Comparison of ENCODE assay signal across 9 cellular contexts in the genomic region with DNA sequence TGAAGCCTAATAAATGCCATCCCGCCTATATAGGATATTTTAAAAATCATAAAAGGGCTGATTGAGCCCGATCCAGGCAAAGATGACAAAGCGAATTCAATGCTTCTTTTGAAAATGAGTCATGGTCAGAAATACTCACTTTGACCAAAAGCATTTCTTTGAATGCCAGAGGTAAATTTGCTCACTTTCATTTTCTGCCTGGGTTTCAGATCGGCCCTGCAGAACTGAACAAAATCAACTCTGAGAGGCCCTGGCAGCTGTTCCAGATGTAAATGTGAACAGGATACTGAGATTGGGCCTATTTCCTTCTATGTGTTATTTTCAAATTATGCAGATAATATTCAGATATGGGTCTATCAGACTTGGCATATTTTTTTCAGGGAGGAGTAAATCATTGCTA.
DNase-seq lines count a peak whose midpoint lies in the region; ATAC-seq, FAIRE-seq and TF ChIP-seq lines count a peak whose summit lies in the region.
"Had no signal": no experiment of that assay in that cellular context is flagged by ENCODE, and none has a peak within 500 bp of the region (broad histone marks: within the 10 kb centered on the region; RNA-seq: fewer than 3 reads in every experiment).

No MANE protein-coding gene starts in this region.

- H3K9me3 Mint-ChIP-seq in Caco-2 (ENCODE audit: unreplicated experiment) = no peaks in the 10 kb centered on the region

- H3F3A ChIP-seq in SK-N-SH (replicated peaks; ENCODE audit: insufficient read depth) = peaks cover 13% of the 10 kb centered on the region

- H4K20me1 ChIP-seq in SK-N-SH (ENCODE audit: insufficient read depth) = no peaks in the 10 kb centered on the region

- TF ChIP-seq EP300 in SK-N-SH (IDR thresholded peaks at IDR 0.05; ENCODE audit: borderline replicate concordance in 1 of 2, low read depth in 1 of 2, low read length in 1 of 2) = peak in 1 of 2 experiments; percentile 22; a peak in 1 of 4 replicates

- peak overlapping the region; percentile 58 to 70; a peak in 3 of 4 replicates for H3K27ac ChIP-seq in SK-N-SH (ENCODE audit: low read depth in 2 of 2, low read length in 1 of 2)
- H3K27ac ChIP-seq in lower lobe of right lung = peak overlapping the region; percentile 0
- H3K27ac ChIP-seq in kidney (ENCODE audit: low read depth in 2 of 2, low read length in 2 of 2) = no peak overlapping the region
- H3K27ac ChIP-seq: 22Rv1 had no signal

- H3K9me2 ChIP-seq in SK-N-SH = no peaks in the 10 kb centered on the region

- H3K4me3 Mint-ChIP-seq in Caco-2 (ENCODE audit: unreplicated experiment) = no peak overlapping the region

- H3K36me3 ChIP-seq in SK-N-SH (replicated peaks in 1 of 2; ENCODE audit: control insufficient read depth in 1 of 2, insufficient read depth in 2 of 2, low read length in 1 of 2) = no peaks in the 10 kb centered on the region
- H3K36me3 ChIP-seq in lower lobe of right lung = no peaks in the 10 kb centered on the region
- no peaks in the 10 kb centered on the region for H3K36me3 ChIP-seq in kidney (ENCODE audit: control insufficient read depth in 1 of 2, insufficient read depth in 2 of 2, low read length in 2 of 2)
- no peaks in the 10 kb centered on the region for H3K36me3 ChIP-seq in Caco-2 (ENCODE audit: control insufficient read depth, insufficient read depth, low read length)

- TF ChIP-seq RAD21 in SK-N-SH (IDR thresholded peaks at IDR 0.05; ENCODE audit: low read length) = no peak

- CTCF ChIA-PET in SK-N-SH (lab: Yijun Ruan, JAX) = interaction anchor here (1.3 kb wide), 1 partner anchor 54 kb away, joined by 3 read pairs; no protein-coding TSS in a partner anchor
- CTCF ChIA-PET in Caco-2 (lab: Charles Lee) = no interaction called here

- H3K4me1 ChIP-seq in SK-N-SH (ENCODE audit: control insufficient read depth in 1 of 2, insufficient read depth in 2 of 2, low read depth in 1 of 2, low read length in 1 of 2) (peaks cover 4 to 17% of the 10 kb centered on the region in 2 experiments), lower lobe of right lung (peaks cover 12% of the 10 kb centered on the region), kidney (ENCODE audit: control insufficient read depth in 1 of 2, insufficient read depth in 1 of 2, low read depth in 1 of 2, low read length in 2 of 2) (peaks cover 3 to 8% of the 10 kb centered on the region in 2 donors), Caco-2 (peaks cover 10% of the 10 kb centered on the region)

- no peaks in the 10 kb centered on the region for H3K9me3 ChIP-seq in SK-N-SH
- no peaks in the 10 kb centered on the region for H3K9me3 ChIP-seq in lower lobe of right lung
- H3K9me3 ChIP-seq in kidney (ENCODE audit: control insufficient read depth in 1 of 2, low read length in 2 of 2) = no peaks in the 10 kb centered on the region
- no peaks in the 10 kb centered on the region for H3K9me3 ChIP-seq in Caco-2

- H3K36me3 Mint-ChIP-seq in Caco-2 (ENCODE audit: insufficient read depth, unreplicated experiment) = no peaks in the 10 kb centered on the region

- peak overlapping the region; percentile 65 for H3K4me2 ChIP-seq in SK-N-SH

- no peaks in the 10 kb centered on the region for H3K27me3 ChIP-seq in SK-N-SH (ENCODE audit: insufficient read depth)
- no peaks in the 10 kb centered on the region for H3K27me3 ChIP-seq in lower lobe of right lung (ENCODE audit: low read depth)
- H3K27me3 ChIP-seq in Caco-2 (replicated peaks; ENCODE audit: control insufficient read depth, insufficient read depth, low read length) = no peaks in the 10 kb centered on the region

- TF ChIP-seq CTCF in SK-N-SH (IDR thresholded peaks at IDR 0.05) (no peak), lower lobe of right lung (IDR thresholded peaks at IDR 0.05) (no peak), kidney (IDR thresholded peaks at IDR 0.05; ENCODE audit: borderline replicate concordance, extremely low read depth, insufficient read depth) (no peak), Caco-2 (IDR thresholded peaks at IDR 0.05; ENCODE audit: insufficient read depth in 1 of 2, low read depth in 1 of 2, low read length in 1 of 2, severe bottlenecking in 1 of 2, unreplicated experiment in 1 of 2) (no peak)

- H3K4me3 ChIP-seq in SK-N-SH (ENCODE audit: low read depth in 2 of 2, low read length in 1 of 2) (no peak overlapping the region), lower lobe of right lung (no peak overlapping the region), kidney (ENCODE audit: low read length in 2 of 2) (no peak overlapping the region), Caco-2 (ENCODE audit: low read depth, low read length) (no peak overlapping the region)

- no peaks in the 10 kb centered on the region for H3K79me2 ChIP-seq in SK-N-SH (ENCODE audit: insufficient read depth)

- peak; percentile 23 for DNase-seq in DMS53 (lab: John Stamatoyannopoulos, UW)
- no peak for DNase-seq in DMS53 treated with DMSO at 0.1 percent for 48 hours (lab: John Stamatoyannopoulos, UW; ENCODE audit: unreplicated experiment)
- no peak for DNase-seq in SK-N-SH
- DNase-seq in lower lobe of right lung = no peak
- no peak for DNase-seq in kidney
- DNase-seq in Caco-2 = no peak
- DNase-seq in inferior parietal cortex (ENCODE audit: extremely low spot score) = no peak

- H3K27me3 Mint-ChIP-seq in Caco-2 (ENCODE audit: insufficient read depth, unreplicated experiment) = no peaks in the 10 kb centered on the region

- H2AFZ ChIP-seq in SK-N-SH (ENCODE audit: low read depth) = peak overlapping the region; percentile 75; the same call in 1 of the 2 replicates

- peak overlapping the region; percentile 14; the same call in 1 of the 2 replicates for H3K9ac ChIP-seq in SK-N-SH
- H3K9ac ChIP-seq in kidney (ENCODE audit: low read length in 2 of 2) = no peak overlapping the region

- peaks cover 2% of the 10 kb centered on the region for H3K4me1 Mint-ChIP-seq in Caco-2 (ENCODE audit: low read depth, unreplicated experiment)

- FAIRE-seq in kidney (lab: Jason Lieb, UNC) = no peak

- BruUV-seq in Caco-2 (replicated peaks; lab: Mats Ljungman, UMichigan) = no TSS peak

- no peak overlapping the region for H3K27ac Mint-ChIP-seq in Caco-2 (ENCODE audit: unreplicated experiment)

- ATAC-seq in HG02870 (IDR thresholded peaks at IDR 0.05; ENCODE audit: unreplicated experiment) (peak; percentile 99), lower lobe of right lung (peak in 1 of 2 donors; percentile 28)

- POLR2A ChIA-PET in SK-N-SH (lab: Yijun Ruan, JAX) = no interaction called here
- POLR2A ChIA-PET in Caco-2 (lab: Charles Lee) = no interaction called here

- WGBS in SK-N-SH (ENCODE audit: low lambda C conversion rate) = 8% methylated on average over 4 of the region's 4 CpGs

- intact Hi-C loops in lower lobe of right lung (cut with DNase I) = no loop called here
- intact Hi-C loops in kidney (cut with DNase I) = no loop called here
- intact Hi-C loops in Caco-2 (cut with micrococcal nuclease; ENCODE audit: unreplicated experiment) = no loop called here

TF ChIP-seq in SK-N-SH, 30 proteins besides CTCF, POLR2A, EP300 and RAD21:
- no peak for TF ChIP-seq MXI1 (IDR thresholded peaks at IDR 0.05; ENCODE audit: low read depth, low read length)
- TF ChIP-seq JUND (IDR thresholded peaks at IDR 0.05) = peak; percentile 74
- TF ChIP-seq TEAD4 (IDR thresholded peaks at IDR 0.05; ENCODE audit: borderline replicate concordance, insufficient read depth) = 0 out of 2 replicates have a peak, but pooled peaks have one; percentile 25
- TF ChIP-seq FOSL2 (IDR thresholded peaks at IDR 0.05; ENCODE audit: borderline replicate concordance, low read depth) = peak; percentile 74; the same call in 1 of the 2 replicates
- peak; percentile 67 for TF ChIP-seq TCF12 (IDR thresholded peaks at IDR 0.05)
- 0 out of 2 replicates have a peak, but pooled peaks have one; percentile 21 for TF ChIP-seq NFIC (IDR thresholded peaks at IDR 0.05; ENCODE audit: borderline replicate concordance)
- TF ChIP-seq, protein P1, sequence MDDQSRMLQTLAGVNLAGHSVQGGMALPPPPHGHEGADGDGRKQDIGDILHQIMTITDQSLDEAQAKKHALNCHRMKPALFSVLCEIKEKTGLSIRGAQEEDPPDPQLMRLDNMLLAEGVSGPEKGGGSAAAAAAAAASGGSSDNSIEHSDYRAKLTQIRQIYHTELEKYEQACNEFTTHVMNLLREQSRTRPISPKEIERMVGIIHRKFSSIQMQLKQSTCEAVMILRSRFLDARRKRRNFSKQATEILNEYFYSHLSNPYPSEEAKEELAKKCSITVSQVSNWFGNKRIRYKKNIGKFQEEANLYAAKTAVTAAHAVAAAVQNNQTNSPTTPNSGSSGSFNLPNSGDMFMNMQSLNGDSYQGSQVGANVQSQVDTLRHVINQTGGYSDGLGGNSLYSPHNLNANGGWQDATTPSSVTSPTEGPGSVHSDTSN (IDR thresholded peaks at IDR 0.05) = peak; percentile 66
- TF ChIP-seq, protein P2, sequence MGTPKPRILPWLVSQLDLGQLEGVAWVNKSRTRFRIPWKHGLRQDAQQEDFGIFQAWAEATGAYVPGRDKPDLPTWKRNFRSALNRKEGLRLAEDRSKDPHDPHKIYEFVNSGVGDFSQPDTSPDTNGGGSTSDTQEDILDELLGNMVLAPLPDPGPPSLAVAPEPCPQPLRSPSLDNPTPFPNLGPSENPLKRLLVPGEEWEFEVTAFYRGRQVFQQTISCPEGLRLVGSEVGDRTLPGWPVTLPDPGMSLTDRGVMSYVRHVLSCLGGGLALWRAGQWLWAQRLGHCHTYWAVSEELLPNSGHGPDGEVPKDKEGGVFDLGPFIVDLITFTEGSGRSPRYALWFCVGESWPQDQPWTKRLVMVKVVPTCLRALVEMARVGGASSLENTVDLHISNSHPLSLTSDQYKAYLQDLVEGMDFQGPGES (IDR thresholded peaks at IDR 0.05; ENCODE audit: low read depth, low read length) = no peak

Comparison
In these comparisons a context has a peak if more than half of its experiments do, and no peak if none do; other contexts are left out.
1. H3K27ac ChIP-seq: peak in SK-N-SH (2 of 2) and lower lobe of right lung (single experiment); none in kidney (0 of 2).